ENCODE assay signal across 8 cellular contexts in genomic region chr22:37904572-37905533, GRCh38. TPM values are rescaled to one million over a fixed set of nuclear protein-coding genes. Genes with fewer than 3 reads are reported as not detected.
A peak's percentile ranks its signal among the peaks of the same experiment; 100 is the strongest.
DNase-seq lines count a peak whose midpoint lies in the region; ATAC-seq, FAIRE-seq and TF ChIP-seq lines count a peak whose summit lies in the region.

No MANE protein-coding gene starts in this region.

- no peak for FAIRE-seq in GM12892 (lab: Jason Lieb, UNC)

- H3K4me1 Mint-ChIP-seq in nephron: peaks cover 33% of the 10 kb centered on the region

- no peaks in the 10 kb centered on the region for H3K9me3 Mint-ChIP-seq in nephron

- ATAC-seq in GM21825 (IDR thresholded peaks at IDR 0.05; ENCODE audit: unreplicated experiment) (no peak), HG03439 (IDR thresholded peaks at IDR 0.05; ENCODE audit: unreplicated experiment) (no peak)

- H3K4me3 ChIP-seq in AG10803 (ENCODE audit: low read length) (peak overlapping the region; percentile 56), HFF-Myc (replicated peaks; ENCODE audit: low read depth, low read length) (peak overlapping the region; percentile 41), WI38 (ENCODE audit: low read depth, low read length) (peak overlapping the region; percentile 55)

- H3K4me3 Mint-ChIP-seq in nephron: peak overlapping the region; percentile 85 to 89 (median 89)

- TF ChIP-seq CTCF in AG10803 (conservative IDR thresholded peaks at IDR 0.05; ENCODE audit: low read length): no peak
- TF ChIP-seq CTCF in HFF-Myc (IDR thresholded peaks at IDR 0.05; ENCODE audit: low read depth, low read length, missing control alignments): no peak
- TF ChIP-seq CTCF in WI38 (IDR thresholded peaks at IDR 0.05; ENCODE audit: low read depth, low read length): no peak
- no peak for TF ChIP-seq CTCF in nephron (IDR thresholded peaks at IDR 0.05; ENCODE audit: unreplicated experiment in 3 of 3)

- peaks cover 6% of the 10 kb centered on the region for H3K27me3 Mint-ChIP-seq in nephron (ENCODE audit: low read depth)

- TF ChIP-seq POLR2A in GM12892 (IDR thresholded peaks at IDR 0.05; ENCODE audit: low read depth, low read length): no peak

- DNase-seq in AG10803 (ENCODE audit: low read depth): peak; percentile 98
- peak; percentile 85 for DNase-seq in HFF-Myc (ENCODE audit: extremely low read depth, low read depth)
- peak; percentile 96 for DNase-seq in fibroblast of gingiva (ENCODE audit: low read depth)
- no peak for DNase-seq in GM12892 (ENCODE audit: insufficient read length)

- peak overlapping the region; percentile 81 to 90 (median 84) for H3K27ac Mint-ChIP-seq in nephron

- no peaks in the 10 kb centered on the region for H3K36me3 Mint-ChIP-seq in nephron (ENCODE audit: low read depth)

RNA-seq across cellular contexts. Expression of gene MICALL1, which starts 1.2 kb away (rescaled TPM):
- 4.0 TPM for polyA plus RNA-seq in GM12892 (2012; ENCODE audit: missing spikeins)

RNA-seq across cellular contexts. Expression of gene C22orf23, which starts 48.5 kb away (rescaled TPM):
- 0.70 TPM for polyA plus RNA-seq in GM12892 (2012; ENCODE audit: missing spikeins)

RNA-seq across cellular contexts. Expression of gene POLR2F, which starts 48.6 kb away (rescaled TPM):
- polyA plus RNA-seq in GM12892 (2012; ENCODE audit: missing spikeins): 74.4 TPM

RNA-seq across cellular contexts. Expression of gene EIF3L, which starts 55.6 kb away (rescaled TPM):
- 599 TPM for polyA plus RNA-seq in GM12892 (2012; ENCODE audit: missing spikeins)
